Comparison of ENCODE assay signal across 9 cellular contexts in genomic region chr2:96259497-96259921, GRCh38. TPM values are rescaled to one million over a fixed set of nuclear protein-coding genes. Genes with fewer than 3 reads are reported as not detected.
DNase-seq lines count a peak whose midpoint lies in the region; TF ChIP-seq lines count a peak whose summit lies in the region.
"Had no signal": no experiment of that assay in that cellular context is flagged by ENCODE, and none has a peak within 500 bp of the region (broad histone marks: within the 10 kb centered on the region; RNA-seq: fewer than 3 reads in every experiment).

No MANE protein-coding gene starts in this region.

- no peaks in the 10 kb centered on the region for H3K9me2 ChIP-seq in PC-9 (ENCODE audit: insufficient read depth)

- no peak overlapping the region for H3K27ac Mint-ChIP-seq in Calu3 (ENCODE audit: unreplicated experiment)

- DNase-seq in Calu3 (peak; percentile 17), PC-9 (no peak), cardiac muscle cell (ENCODE audit: low read depth in 1 of 2, low spot score in 1 of 2) (no peak), renal cortical epithelial cell (ENCODE audit: low read depth) (peak; percentile 66), NCI-H2081 treated with DMSO at 0.1 percent for 48 hours (lab: John Stamatoyannopoulos, UW) (no peak), superior temporal gyrus (ENCODE audit: extremely low spot score) (no peak), hepatic stellate cell (ENCODE audit: low spot score) (no peak), GM19238 (ENCODE audit: insufficient read length, low spot score) (no peak)
- DNase-seq: NCI-H446 treated with DMSO at 0.1 percent for 48 hours had no signal

- BruUV-seq in Calu3 (replicated peaks; lab: Mats Ljungman, UMichigan): no TSS peak
- BruUV-seq in PC-9 (replicated peaks; lab: Mats Ljungman, UMichigan): no TSS peak

- H3K4me1 ChIP-seq in PC-9 (replicated peaks; ENCODE audit: insufficient read depth): peaks cover 50% of the 10 kb centered on the region
- H3K4me1 ChIP-seq in cardiac muscle cell (ENCODE audit: low read depth): peaks cover 56% of the 10 kb centered on the region

- H3K27me3 Mint-ChIP-seq in Calu3 (ENCODE audit: unreplicated experiment): no peaks in the 10 kb centered on the region

- no peak overlapping the region for H3K4me3 ChIP-seq in PC-9
- no peak overlapping the region for H3K4me3 ChIP-seq in cardiac muscle cell

- CTCF ChIA-PET in Calu3 (lab: Charles Lee) (interaction anchor here (2.4 kb wide), 1 partner anchor 267 kb away, joined by 9 read pairs; no protein-coding TSS in a partner anchor), PC-9 (lab: Charles Lee) (no interaction called here)

- H3K4me1 Mint-ChIP-seq in Calu3 (ENCODE audit: low read depth, unreplicated experiment): peaks cover 29% of the 10 kb centered on the region

- H3K4me2 ChIP-seq in PC-9: peak overlapping the region; percentile 64

- H4K20me1 ChIP-seq in PC-9 (ENCODE audit: insufficient read depth): peaks cover 64% of the 10 kb centered on the region

- no peaks in the 10 kb centered on the region for H3K27me3 ChIP-seq in PC-9 (ENCODE audit: insufficient read depth, low read depth)
- no peaks in the 10 kb centered on the region for H3K27me3 ChIP-seq in cardiac muscle cell

- intact Hi-C loops in Calu3 (cut with micrococcal nuclease; ENCODE audit: unreplicated experiment): no loop called here
- intact Hi-C loops in PC-9 (cut with micrococcal nuclease; ENCODE audit: unreplicated experiment): no loop called here

- no peak overlapping the region for H2AFZ ChIP-seq in PC-9

- peaks cover 8% of the 10 kb centered on the region for H3K36me3 Mint-ChIP-seq in Calu3 (ENCODE audit: insufficient read depth, unreplicated experiment)

- POLR2A ChIA-PET in PC-9 (lab: Charles Lee; ENCODE audit: unreplicated experiment): interaction anchor here (0.6 kb wide), 1 partner anchor 9 kb away, joined by 3 read pairs; no protein-coding TSS in a partner anchor

- H3K9me3 ChIP-seq in PC-9 (ENCODE audit: insufficient read depth, low read depth) (no peaks in the 10 kb centered on the region), cardiac muscle cell (ENCODE audit: low read depth) (no peaks in the 10 kb centered on the region)

- TF ChIP-seq CTCF in Calu3 (IDR thresholded peaks at IDR 0.05; ENCODE audit: unreplicated experiment): no peak
- no peak for TF ChIP-seq CTCF in PC-9 (conservative IDR thresholded peaks at IDR 0.05)
- TF ChIP-seq CTCF in cardiac muscle cell (IDR thresholded peaks at IDR 0.05; ENCODE audit: low read depth, low read length): no peak

- peaks cover 40% of the 10 kb centered on the region for H3F3A ChIP-seq in PC-9 (ENCODE audit: insufficient read depth, low read depth)

- peak overlapping the region; percentile 70 for H3K27ac ChIP-seq in PC-9
- H3K27ac ChIP-seq in cardiac muscle cell: peak overlapping the region; percentile 98

- H3K4me3 Mint-ChIP-seq in Calu3 (ENCODE audit: low read depth, unreplicated experiment): peak overlapping the region; percentile 49

- H3K79me2 ChIP-seq in PC-9 (ENCODE audit: low read depth): peaks cover 70% of the 10 kb centered on the region

- no peaks in the 10 kb centered on the region for H3K9me3 Mint-ChIP-seq in Calu3 (ENCODE audit: low read depth, unreplicated experiment)

- H3K36me3 ChIP-seq in PC-9 (ENCODE audit: low read depth): peaks cover 30% of the 10 kb centered on the region
- peaks cover 13% of the 10 kb centered on the region for H3K36me3 ChIP-seq in cardiac muscle cell

RNA-seq across cellular contexts. Expression of gene TMEM127, which starts 6.3 kb away (rescaled TPM):
- 50.7 and 53.2 TPM in 2 replicates for total RNA-seq in Calu3 (2022)
- total RNA-seq in PC-9 (2021): 38.4 and 50.3 TPM in 2 replicates
- 55.8 and 59.1 TPM in 2 replicates for total RNA-seq in cardiac muscle cell
- 71.0 and 84.2 TPM in 2 replicates for polyA plus RNA-seq in cardiac muscle cell
- 24.1 and 48.0 TPM in 2 replicates for total RNA-seq in renal cortical epithelial cell

RNA-seq across cellular contexts. Expression of gene CIAO1, which starts 6.5 kb away (rescaled TPM):
- total RNA-seq in Calu3 (2022) (75.7 and 85.9 TPM in 2 replicates), PC-9 (2021) (85.3 and 99.5 TPM in 2 replicates), cardiac muscle cell (97.3 and 117 TPM in 2 replicates), renal cortical epithelial cell (95.9 and 107 TPM in 2 replicates)
- polyA plus RNA-seq in cardiac muscle cell: 88.6 and 92.4 TPM in 2 replicates

RNA-seq across cellular contexts. Expression of gene SNRNP200, which starts 45.8 kb away (rescaled TPM):
- total RNA-seq in Calu3 (2022) (140 and 143 TPM in 2 replicates), PC-9 (2021) (214 and 229 TPM in 2 replicates), cardiac muscle cell (58.6 and 85.3 TPM in 2 replicates), renal cortical epithelial cell (36.8 and 129 TPM in 2 replicates)
- 96.4 and 97.1 TPM in 2 replicates for polyA plus RNA-seq in cardiac muscle cell

RNA-seq across cellular contexts. Expression of gene STARD7, which starts 50.9 kb away (rescaled TPM):
- total RNA-seq in Calu3 (2022): 119 and 123 TPM in 2 replicates
- 171 and 189 TPM in 2 replicates for total RNA-seq in PC-9 (2021)
- 152 and 161 TPM in 2 replicates for total RNA-seq in cardiac muscle cell
- 214 and 246 TPM in 2 replicates for polyA plus RNA-seq in cardiac muscle cell
- total RNA-seq in renal cortical epithelial cell: 135 and 145 TPM in 2 replicates

Comparison
In these comparisons a context has a peak if more than half of its experiments do, and no peak if none do; other contexts are left out.
1. DNase-seq: peak in Calu3 (single experiment) and renal cortical epithelial cell (single experiment); none in PC-9 (0 of 2), cardiac muscle cell (0 of 2), NCI-H2081 treated with DMSO at 0.1 percent for 48 hours (single experiment), superior temporal gyrus (single experiment), hepatic stellate cell (single experiment) and GM19238 (single experiment).